In genomic region chr17:71460943-71461342, GRCh38 we compare ENCODE assay signal across 11 cellular contexts.
DNase-seq lines count a peak whose midpoint lies in the region; ATAC-seq and TF ChIP-seq lines count a peak whose summit lies in the region.
"Had no signal": no experiment of that assay in that cellular context is flagged by ENCODE, and none has a peak within 500 bp of the region (broad histone marks: within the 10 kb centered on the region; RNA-seq: fewer than 3 reads in every experiment).

No MANE protein-coding gene starts in this region.

- in situ Hi-C loops in HAP-1 (cut with MboI; ENCODE audit: low sequenced_read_pairs): no loop called here

- H3K9me2 ChIP-seq in OCI-LY1 (ENCODE audit: low read depth, low read length): no peaks in the 10 kb centered on the region

- H3F3A ChIP-seq in OCI-LY1 (ENCODE audit: insufficient read depth, low read length): no peaks in the 10 kb centered on the region
- no peaks in the 10 kb centered on the region for H3F3A ChIP-seq in smooth muscle cell (ENCODE audit: low read depth)

- H3K9ac ChIP-seq in OCI-LY1 (ENCODE audit: low read length) (no peak overlapping the region), smooth muscle cell (ENCODE audit: low read depth) (no peak overlapping the region)

- H3K27me3 ChIP-seq in OCI-LY1 (ENCODE audit: insufficient read depth, low read length): no peaks in the 10 kb centered on the region
- H3K27me3 ChIP-seq in smooth muscle cell (ENCODE audit: low read depth): no peaks in the 10 kb centered on the region
- no peaks in the 10 kb centered on the region for H3K27me3 ChIP-seq in HAP-1 (ENCODE audit: low read depth)

- H3K4me1 ChIP-seq in OCI-LY1 (ENCODE audit: insufficient read depth, low read length, severe bottlenecking) (no peaks in the 10 kb centered on the region), smooth muscle cell (ENCODE audit: low read depth) (peaks cover 7% of the 10 kb centered on the region), HAP-1 (no peaks in the 10 kb centered on the region)

- H4K20me1 ChIP-seq in OCI-LY1 (ENCODE audit: insufficient read depth, low read length) (no peaks in the 10 kb centered on the region), smooth muscle cell (ENCODE audit: low read depth) (no peaks in the 10 kb centered on the region)

- TF ChIP-seq CTCF in OCI-LY1 (IDR thresholded peaks at IDR 0.05; ENCODE audit: low read length): peak; percentile 48
- TF ChIP-seq CTCF in smooth muscle cell (IDR thresholded peaks at IDR 0.05; ENCODE audit: borderline replicate concordance, insufficient read depth, poor library complexity, severe bottlenecking): peak; percentile 48

- no peak overlapping the region for H3K4me3 ChIP-seq in OCI-LY1 (ENCODE audit: low read depth, low read length, poor library complexity, severe bottlenecking)
- H3K4me3 ChIP-seq in smooth muscle cell: no peak overlapping the region
- no peak overlapping the region for H3K4me3 ChIP-seq in HAP-1

- H3K27ac ChIP-seq in OCI-LY1 (ENCODE audit: low read depth, low read length, poor library complexity, severe bottlenecking): no peak overlapping the region
- no peak overlapping the region for H3K27ac ChIP-seq in smooth muscle cell (ENCODE audit: low read depth)

- WGBS in smooth muscle cell (ENCODE audit: low lambda C conversion rate): 77% methylated on average over 4 of the region's 4 CpGs

- H3K79me2 ChIP-seq in OCI-LY1 (ENCODE audit: insufficient read depth, low read length): no peaks in the 10 kb centered on the region
- no peaks in the 10 kb centered on the region for H3K79me2 ChIP-seq in smooth muscle cell (ENCODE audit: low read depth)

- H3K36me3 ChIP-seq in OCI-LY1 (ENCODE audit: insufficient read depth, low read length): no peaks in the 10 kb centered on the region
- no peaks in the 10 kb centered on the region for H3K36me3 ChIP-seq in smooth muscle cell (ENCODE audit: low read depth)
- no peaks in the 10 kb centered on the region for H3K36me3 ChIP-seq in HAP-1 (replicated peaks)

- no peak overlapping the region for H2AFZ ChIP-seq in OCI-LY1 (ENCODE audit: low read length)
- H2AFZ ChIP-seq in smooth muscle cell (ENCODE audit: low read depth): no peak overlapping the region

- H3K4me2 ChIP-seq in OCI-LY1 (ENCODE audit: low read length) (no peak overlapping the region), smooth muscle cell (no peak overlapping the region)

- DNase-seq in NCI-H2107 treated with DMSO at 0.1 percent for 48 hours (lab: John Stamatoyannopoulos, UW; ENCODE audit: unreplicated experiment) (peak; percentile 54), NCI-H2107 (lab: John Stamatoyannopoulos, UW) (no peak), fibroblast of peridontal ligament (ENCODE audit: extremely low read depth) (peak; percentile 62), smooth muscle cell (lab: John Stamatoyannopoulos, UW; ENCODE audit: unreplicated experiment) (no peak), ureter (ENCODE audit: low spot score) (no peak), HAP-1 (ENCODE audit: low spot score in 2 of 2) (no peak)
- DNase-seq: activated CD8-positive, alpha-beta memory T cell treated with anti-CD3 and anti-CD28 coated beads, Interleukin-2, amount 50 U/mL, for 4 hours; CD4-positive, CD25-positive, alpha-beta regulatory T cell; stimulated activated naive CD4-positive, alpha-beta T cell treated with Interleukin-2 at 50 U/mL for 16 hours had no signal

- ATAC-seq in HG03354 (IDR thresholded peaks at IDR 0.05; ENCODE audit: poor library complexity, severe bottlenecking, unreplicated experiment): no peak

- H3K9me3 ChIP-seq in OCI-LY1 (ENCODE audit: low read length) (no peaks in the 10 kb centered on the region), smooth muscle cell (replicated peaks; ENCODE audit: low read depth) (no peaks in the 10 kb centered on the region), HAP-1 (no peaks in the 10 kb centered on the region; the same call in 1 of the 2 replicates)

Comparison
In these comparisons a context has a peak if more than half of its experiments do, and no peak if none do; other contexts are left out.
1. DNase-seq: peak in NCI-H2107 treated with DMSO at 0.1 percent for 48 hours (single experiment) and fibroblast of peridontal ligament (single experiment); none in NCI-H2107 (single experiment), smooth muscle cell (single experiment), ureter (single experiment) and HAP-1 (0 of 2).